Comparison of ENCODE assay signal across 23 cellular contexts in the genomic region with DNA sequence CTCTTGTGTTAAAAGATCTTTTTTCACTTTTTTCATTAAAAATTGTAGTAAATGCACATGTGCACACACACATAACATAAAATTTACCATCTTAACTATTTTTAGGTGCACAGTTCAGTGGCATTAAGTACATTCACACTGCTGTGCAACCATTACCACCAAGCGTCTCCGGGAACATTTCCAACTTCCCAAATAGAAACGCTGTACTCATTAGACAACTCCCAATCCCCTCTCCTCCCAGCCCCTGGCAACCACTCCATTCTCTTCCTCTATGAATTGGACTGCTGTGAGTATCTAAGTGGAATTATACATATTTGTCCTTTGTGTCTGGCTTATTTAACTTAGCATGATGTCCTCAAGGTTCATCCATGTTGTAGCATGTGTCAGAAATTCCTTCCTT. TPM values are rescaled to one million over a fixed set of nuclear protein-coding genes. Genes with fewer than 3 reads are reported as not detected.
DNase-seq lines count a peak whose midpoint lies in the region; TF ChIP-seq lines count a peak whose summit lies in the region.
"Had no signal": no experiment of that assay in that cellular context is flagged by ENCODE, and none has a peak within 500 bp of the region (broad histone marks: within the 10 kb centered on the region; RNA-seq: fewer than 3 reads in every experiment).

No MANE protein-coding gene starts in this region.

- H3K4me3 ChIP-seq in A673 (ENCODE audit: low read depth, low read length, poor library complexity, severe bottlenecking) = no peak overlapping the region
- no peak overlapping the region for H3K4me3 ChIP-seq in suprapubic skin
- no peak overlapping the region for H3K4me3 ChIP-seq in BE2C (ENCODE audit: low read depth, low read length)

- WGBS in suprapubic skin = 57% methylated on average over 3 of the region's 3 CpGs

- TF ChIP-seq EP300 in suprapubic skin (IDR thresholded peaks at IDR 0.05) = no peak

- H3K27ac ChIP-seq in A673 (ENCODE audit: low read depth, low read length, poor library complexity, severe bottlenecking) (no peak overlapping the region), VCaP (peak overlapping the region; percentile 15; the same call in 1 of the 2 replicates), suprapubic skin (no peak overlapping the region)
- H3K27ac ChIP-seq: C4-2B, HL-60 had no signal

- TF ChIP-seq POLR2A in suprapubic skin (IDR thresholded peaks at IDR 0.05) = no peak

- no peaks in the 10 kb centered on the region for H3K36me3 ChIP-seq in A673 (ENCODE audit: insufficient read depth, low read length, poor library complexity, severe bottlenecking)
- H3K36me3 ChIP-seq in suprapubic skin = no peaks in the 10 kb centered on the region
- H3K36me3 ChIP-seq in BE2C = no peaks in the 10 kb centered on the region

- H3K9me3 ChIP-seq in A673 (ENCODE audit: low read depth, low read length, poor library complexity, severe bottlenecking) (no peaks in the 10 kb centered on the region), suprapubic skin (no peaks in the 10 kb centered on the region), BE2C (no peaks in the 10 kb centered on the region)

- POLR2A ChIA-PET in A673 (lab: Charles Lee; ENCODE audit: low non-redundant PET) = no interaction called here

- TF ChIP-seq CTCF in A673 (conservative IDR thresholded peaks at IDR 0.05; ENCODE audit: low read depth, low read length) = no peak
- TF ChIP-seq CTCF in VCaP (conservative IDR thresholded peaks at IDR 0.05) = no peak
- TF ChIP-seq CTCF in suprapubic skin (IDR thresholded peaks at IDR 0.05) = no peak
- no peak for TF ChIP-seq CTCF in BE2C (IDR thresholded peaks at IDR 0.05; ENCODE audit: low read depth, low read length)

- peaks cover 10% of the 10 kb centered on the region for H3K4me1 ChIP-seq in A673 (ENCODE audit: insufficient read depth, low read length, poor library complexity, severe bottlenecking)
- H3K4me1 ChIP-seq in suprapubic skin = peaks cover 11% of the 10 kb centered on the region
- no peaks in the 10 kb centered on the region for H3K4me1 ChIP-seq in BE2C

- BruUV-seq in A673 (replicated peaks; lab: Mats Ljungman, UMichigan) = no TSS peak

- CTCF ChIA-PET in A673 (lab: Charles Lee) = no interaction called here

- DNase-seq in NCI-H446 (lab: John Stamatoyannopoulos, UW) = peak; percentile 14 to 35
- no peak for DNase-seq in NCI-H446 treated with DMSO at 0.1 percent for 48 hours (lab: John Stamatoyannopoulos, UW)
- DNase-seq in A673 (ENCODE audit: low spot score) = peak; percentile 60
- DNase-seq in NCI-H1092 (lab: John Stamatoyannopoulos, UW) = peak; percentile 6
- DNase-seq in dedifferentiated amniotic fluid mesenchymal stem cell (ENCODE audit: extremely low spot score) = no peak
- DNase-seq in suprapubic skin (ENCODE audit: low spot score in 2 of 2) = no peak
- no peak for DNase-seq in BE2C
- DNase-seq: ACHN; CD4-positive, alpha-beta T cell; DMS153; DMS79; GDM1; GOT3; H7; HFFc6; IMR-90 had no signal

- intact Hi-C loops in A673 (cut with micrococcal nuclease; ENCODE audit: unreplicated experiment) = loop anchor here (10.0 kb wide), 2 partner anchors 744 to 1294 kb away; no protein-coding TSS in a partner anchor

- H3K27me3 ChIP-seq in A673 (replicated peaks; ENCODE audit: insufficient read depth, low read depth, low read length, poor library complexity) = no peaks in the 10 kb centered on the region
- H3K27me3 ChIP-seq in suprapubic skin = peaks cover 16% of the 10 kb centered on the region
- H3K27me3 ChIP-seq in BE2C = peaks cover 75% of the 10 kb centered on the region

RNA-seq across cellular contexts. Expression of gene GJB2, which starts 11.6 kb away (rescaled TPM):
- not detected in 2 replicates for total RNA-seq in A673 (2021)
- 100 to 1,000 TPM in 1 of 4 donors, 10 to 100 TPM in 3; 32.8 to 129 (median 77.5) TPM for total RNA-seq in suprapubic skin
- polyA plus RNA-seq in BE2C (2012; ENCODE audit: insufficient read depth, insufficient read length, low read depth) = not detected
- total RNA-seq: HFFc6 had no signal
- polyA plus RNA-seq: BJ had no signal

RNA-seq across cellular contexts. Expression of gene GJA3, which starts 20.3 kb away (rescaled TPM):
- 0.43 and 0.48 TPM in 2 replicates for total RNA-seq in A673 (2021)
- total RNA-seq in suprapubic skin = under 1 TPM in 3 of 4 donors, not detected in 1; 0.25 to 0.94 (median 0.30) TPM
- not detected for polyA plus RNA-seq in BE2C (2012; ENCODE audit: insufficient read depth, insufficient read length, low read depth)
- total RNA-seq: CD4-positive, alpha-beta T cell had no signal

RNA-seq across cellular contexts. Expression of gene GJB6, which starts 50.9 kb away (rescaled TPM):
- total RNA-seq in A673 (2021) (not detected in 2 replicates), suprapubic skin (100 to 1,000 TPM in 1 of 4 donors, 10 to 100 TPM in 3; 32.4 to 128 (median 68.0) TPM)
- not detected for polyA plus RNA-seq in BE2C (2012; ENCODE audit: insufficient read depth, insufficient read length, low read depth)
- total RNA-seq: A172, Daoy, H7, HFFc6, HT1080, IMR-90 had no signal
- polyA plus RNA-seq: BJ, IMR-90 had no signal

Comparison
In these comparisons a context has a peak if more than half of its experiments do, and no peak if none do; other contexts are left out.
1. DNase-seq: peak in NCI-H446 (2 of 2), A673 (single experiment) and NCI-H1092 (single experiment); none in NCI-H446 treated with DMSO at 0.1 percent for 48 hours (single experiment), dedifferentiated amniotic fluid mesenchymal stem cell (single experiment), suprapubic skin (0 of 2) and BE2C (single experiment).
2. RNA of gene GJB2, which starts 11.6 kb away (total RNA-seq): 32.8 to 129 TPM in suprapubic skin; not detected in A673; every median in the first group is over 10 times any median in the second.
3. RNA of gene GJB6, which starts 50.9 kb away (total RNA-seq): 32.4 to 128 TPM in suprapubic skin; not detected in A673; every median in the first group is over 10 times any median in the second.